ENCODE assay signal across 26 cellular contexts in genomic region chr1:1955651-1956094, GRCh38. TPM values are rescaled to one million over a fixed set of nuclear protein-coding genes. Genes with fewer than 3 reads are reported as not detected.
A peak's percentile ranks its signal among the peaks of the same experiment; 100 is the strongest.
DNase-seq lines count a peak whose midpoint lies in the region; ATAC-seq, FAIRE-seq and TF ChIP-seq lines count a peak whose summit lies in the region.
"Had no signal": no experiment of that assay in that cellular context is flagged by ENCODE, and none has a peak within 500 bp of the region (broad histone marks: within the 10 kb centered on the region; RNA-seq: fewer than 3 reads in every experiment).

No MANE protein-coding gene starts in this region.

- ATAC-seq in GM18519 (IDR thresholded peaks at IDR 0.05; ENCODE audit: low FRiP score, unreplicated experiment): no peak
- ATAC-seq: GM23338 had no signal

- H2BK15ac ChIP-seq in neuronal stem cell (ENCODE audit: low read length): peak overlapping the region; percentile 46

- no peak overlapping the region for H3K18ac ChIP-seq in neuronal stem cell (ENCODE audit: low read length)

- H2AK5ac ChIP-seq in neuronal stem cell (ENCODE audit: low read depth, low read length): peak overlapping the region; percentile 6

- H3K4me3 ChIP-seq in kidney (ENCODE audit: low read length in 2 of 2): no peak overlapping the region
- H3K4me3 ChIP-seq in neuronal stem cell (ENCODE audit: low read length in 2 of 2): no peak overlapping the region
- H3K4me3 ChIP-seq: BLaER1, GM23338 had no signal

- DNase-seq in ELF-1 (ENCODE audit: low read depth, low spot score) (peak; percentile 85), HT-29 (ENCODE audit: low spot score) (peak; percentile 8), kidney (peak; percentile 59), neuronal stem cell (ENCODE audit: low spot score) (no peak)
- DNase-seq in NK-92 treated with Interleukin-12 subunit alpha and Interleukin-12 subunit beta, amount 100 ng/mL, for 24 hours (lab: John Stamatoyannopoulos, UW): no peak
- no peak for DNase-seq in activated CD4-positive, CD25-positive, alpha-beta regulatory T cell treated with anti-CD3 and anti-CD28 coated beads, Interleukin-2, amount 50 U/mL, for 72 hours
- DNase-seq: CD4-positive, CD25-positive, alpha-beta regulatory T cell; Karpas-422; NCI-H1092; NCI-H1417 treated with DMSO at 0.1 percent for 48 hours; NCI-H1694 treated with DMSO at 0.1 percent for 48 hours; NCI-H2081 treated with DMSO at 0.1 percent for 48 hours; NCI-H2171; NCI-H345; NCI-H510A treated with DMSO at 0.1 percent for 48 hours; NCI-H748 treated with DMSO at 0.1 percent for 48 hours; RPMI8226; SHP77 had no signal

- H3K36me3 ChIP-seq in kidney (ENCODE audit: control insufficient read depth in 1 of 2, insufficient read depth in 2 of 2, low read length in 2 of 2): no peaks in the 10 kb centered on the region
- no peaks in the 10 kb centered on the region for H3K36me3 ChIP-seq in neuronal stem cell (replicated peaks in 1 of 2; ENCODE audit: control insufficient read depth in 2 of 2, insufficient read depth in 2 of 2, low read length in 2 of 2)
- H3K36me3 ChIP-seq: BLaER1 had no signal

- H3K4me2 ChIP-seq in neuronal stem cell (ENCODE audit: insufficient read depth, low read length, poor library complexity, severe bottlenecking): no peak overlapping the region
- H3K4me2 ChIP-seq: BLaER1, GM23338 had no signal

- H3K9me3 ChIP-seq in kidney (ENCODE audit: control insufficient read depth in 1 of 2, low read length in 2 of 2) (no peaks in the 10 kb centered on the region), neuronal stem cell (replicated peaks in 1 of 2; ENCODE audit: control insufficient read depth in 2 of 2, insufficient read depth in 1 of 2, low read depth in 1 of 2, low read length in 2 of 2) (no peaks in the 10 kb centered on the region)

- no peak overlapping the region for H3K23ac ChIP-seq in neuronal stem cell (ENCODE audit: low read depth, low read length, poor library complexity)

- TF ChIP-seq CTCF in kidney (IDR thresholded peaks at IDR 0.05; ENCODE audit: borderline replicate concordance, extremely low read depth, insufficient read depth): no peak

- H3K9ac ChIP-seq in kidney (ENCODE audit: low read length in 2 of 2): no peak overlapping the region
- H3K9ac ChIP-seq in neuronal stem cell (ENCODE audit: low read depth, low read length, poor library complexity): no peak overlapping the region
- H3K9ac ChIP-seq: BLaER1 had no signal

- H4K91ac ChIP-seq in neuronal stem cell (ENCODE audit: low read depth, low read length, poor library complexity): no peak overlapping the region

- no peak overlapping the region for H2BK12ac ChIP-seq in neuronal stem cell (ENCODE audit: low read length)

- H3K4ac ChIP-seq in neuronal stem cell (ENCODE audit: low read length): no peak overlapping the region

- intact Hi-C loops in kidney (cut with DNase I): loop anchor here (10.0 kb wide), 1 partner anchor 89 kb away; no protein-coding TSS in a partner anchor

- H4K8ac ChIP-seq in neuronal stem cell (ENCODE audit: low read depth, low read length): no peak overlapping the region

- no peak overlapping the region for H3K27ac ChIP-seq in kidney (ENCODE audit: low read depth in 2 of 2, low read length in 2 of 2)
- no peak overlapping the region for H3K27ac ChIP-seq in neuronal stem cell (replicated peaks; ENCODE audit: low read length)
- H3K27ac ChIP-seq: BLaER1, HL-60 had no signal

- WGBS in neuronal stem cell (ENCODE audit: extremely low coverage in 2 of 2, insufficient read length in 2 of 2, insufficient replicate concordance in 1 of 2), 2 donors: no CpG with 5 or more reads among the region's 14 CpGs

- FAIRE-seq in kidney (lab: Jason Lieb, UNC): no peak
- FAIRE-seq: D721Med, G401.6 had no signal

- peak overlapping the region; percentile 32 for H3K14ac ChIP-seq in neuronal stem cell (ENCODE audit: low read length)

- H2AFZ ChIP-seq in neuronal stem cell (ENCODE audit: low read length): no peak overlapping the region
- H2AFZ ChIP-seq: GM23338 had no signal

- no peak overlapping the region for H2BK120ac ChIP-seq in neuronal stem cell (ENCODE audit: low read depth, low read length)

- no peak overlapping the region for H2BK5ac ChIP-seq in neuronal stem cell (ENCODE audit: low read length)

- H3K4me1 ChIP-seq in kidney (ENCODE audit: control insufficient read depth in 1 of 2, insufficient read depth in 1 of 2, low read depth in 1 of 2, low read length in 2 of 2) (no peaks in the 10 kb centered on the region), neuronal stem cell (ENCODE audit: control insufficient read depth in 2 of 2, insufficient read depth in 1 of 2, low read depth in 1 of 2, low read length in 2 of 2) (peaks cover 0 to 7% of the 10 kb centered on the region in 2 donors)

- H3K79me1 ChIP-seq in neuronal stem cell (ENCODE audit: low read depth, low read length): no peaks in the 10 kb centered on the region

- H3K27me3 ChIP-seq in neuronal stem cell (ENCODE audit: control insufficient read depth in 3 of 3, insufficient read depth in 3 of 3, low read depth in 1 of 3, low read length in 3 of 3): peaks cover 0 to 21% (median 0%) of the 10 kb centered on the region in 3 experiments
- H3K27me3 ChIP-seq: BLaER1 had no signal

RNA-seq across cellular contexts. Expression of gene TMEM52, which starts 36.6 kb away (rescaled TPM):
- total RNA-seq in HT-29 (2014; rRNA removed; shearing (Covaris generic)): 10.8 and 12.0 TPM in 2 replicates
- total RNA-seq in kidney: 0.50 TPM
- polyA plus RNA-seq in kidney (ENCODE audit: insufficient read depth, low read depth, low replicate concordance): 5.1 TPM
- polyA plus RNA-seq in neuronal stem cell (2013, experiment 1 of 2): 7.3 TPM
- polyA plus RNA-seq in neuronal stem cell (2013, experiment 2 of 2): 7.1 TPM
- total RNA-seq: A172, SK-MEL-5 had no signal

RNA-seq across cellular contexts. Expression of gene CALML6, which starts 40.6 kb away (rescaled TPM):
- 0.91 TPM in 1 of 2 replicates, not detected in the other for total RNA-seq in HT-29 (2014; rRNA removed; shearing (Covaris generic))
- 0.13 TPM for total RNA-seq in kidney
- 1.2 TPM for polyA plus RNA-seq in kidney (ENCODE audit: insufficient read depth, low read depth, low replicate concordance)
- 0.07 TPM for polyA plus RNA-seq in neuronal stem cell (2013, experiment 1 of 2)
- polyA plus RNA-seq in neuronal stem cell (2013, experiment 2 of 2): 0.08 TPM
- total RNA-seq: A172; CD4-positive, CD25-positive, alpha-beta regulatory T cell had no signal
- polyA plus RNA-seq: CD4-positive, CD25-positive, alpha-beta regulatory T cell; GM23338 had no signal

RNA-seq across cellular contexts. Expression of gene CFAP74, which starts 47.9 kb away (rescaled TPM):
- total RNA-seq in HT-29 (2014; rRNA removed; shearing (Covaris generic)): not detected in 2 replicates
- not detected for total RNA-seq in kidney
- not detected for polyA plus RNA-seq in kidney (ENCODE audit: insufficient read depth, low read depth, low replicate concordance)
- polyA plus RNA-seq in neuronal stem cell (2013, experiment 1 of 2): 0.31 TPM
- 0.22 TPM for polyA plus RNA-seq in neuronal stem cell (2013, experiment 2 of 2)
- total RNA-seq: A172; CD4-positive, CD25-positive, alpha-beta regulatory T cell; GM23338; SK-MEL-5 had no signal
- polyA plus RNA-seq: CD4-positive, CD25-positive, alpha-beta regulatory T cell had no signal

Comparison
In these comparisons a context has a peak if more than half of its experiments do, and no peak if none do; other contexts are left out.
1. DNase-seq: peak in ELF-1 (single experiment), HT-29 (single experiment) and kidney (single experiment); none in neuronal stem cell (single experiment), NK-92 treated with Interleukin-12 subunit alpha and Interleukin-12 subunit beta, amount 100 ng/mL, for 24 hours (single experiment) and activated CD4-positive, CD25-positive, alpha-beta regulatory T cell treated with anti-CD3 and anti-CD28 coated beads, Interleukin-2, amount 50 U/mL, for 72 hours (single experiment).